15 cellular contexts compared by ENCODE assay signal in genomic region chr6:75306074-75306473, GRCh38.
"Had no signal": no experiment of that assay in that cellular context is flagged by ENCODE, and none has a peak within 500 bp of the region (broad histone marks: within the 10 kb centered on the region; RNA-seq: fewer than 3 reads in every experiment).

No MANE protein-coding gene starts in this region.

- H3K36me3 ChIP-seq: left lung, spleen had no signal

- H3K27me3 ChIP-seq: left lung had no signal

- ATAC-seq: activated T-cell treated with anti-CD3 and anti-CD28 coated beads, Interleukin-2, amount 50 U/mL, for 4 hours; left lung; stimulated activated naive B cell treated with anti-CD40 and anti-IgM and Interleukin-4, amounts not matched to agents 10 μg/mL and 1 μg/mL and 100 μg/mL, for 72 hours had no signal

- DNase-seq: activated CD4-positive, alpha-beta memory T cell treated with anti-CD3 and anti-CD28 coated beads for 36 hours; activated CD4-positive, CD25-positive, alpha-beta regulatory T cell treated with anti-CD3 and anti-CD28 coated beads, Interleukin-2, amount 50 U/mL, for 72 hours; activated effector memory CD4-positive, alpha-beta T cell treated with anti-CD3 and anti-CD28 coated beads, Interleukin-2, amount 50 U/mL, for 16 hours; activated naive CD8-positive, alpha-beta T cell treated with anti-CD3 and anti-CD28 coated beads, Interleukin-2, amount 10 ng/mL, durations not matched to agents 7 days and 5 days; activated T-cell treated with anti-CD3 and anti-CD28 coated beads, Interleukin-2, amount 50 U/mL, for 4 hours; aorta; effector memory CD4-positive, alpha-beta T cell; left lung; spleen; stimulated activated CD4-positive, alpha-beta T cell treated with anti-CD3 and anti-CD28 coated beads, Interleukin-1b, Interleukin-23, amount 100 ng/mL, for 48 hours; stimulated activated naive B cell treated with anti-CD40 and anti-IgM and Interleukin-4, amounts not matched to agents 10 μg/mL and 1 μg/mL and 100 μg/mL, for 72 hours; substantia nigra; trophoblast cell had no signal

- H3K4me3 ChIP-seq: coronary artery, left lung, spleen had no signal

- H3K27ac ChIP-seq: coronary artery, left lung, parathyroid adenoma, spleen had no signal

- H3K9ac ChIP-seq: parathyroid adenoma had no signal

- H3K4me1 ChIP-seq: left lung, parathyroid adenoma had no signal
